Comparison of ENCODE assay signal across 12 cellular contexts in genomic region chr2:175687465-175687864, GRCh38.
"Had no signal": no experiment of that assay in that cellular context is flagged by ENCODE, and none has a peak within 500 bp of the region (broad histone marks: within the 10 kb centered on the region; RNA-seq: fewer than 3 reads in every experiment).

No MANE protein-coding gene starts in this region.

- H3K36me3 Mint-ChIP-seq: activated naive CD4-positive, alpha-beta T cell treated with anti-CD3 and anti-CD28 coated beads, Interleukin-2, amount 10 ng/mL, durations not matched to agents 7 days and 5 days; naive B cell; WTC11 had no signal

- H3K4me1 Mint-ChIP-seq: activated naive CD4-positive, alpha-beta T cell treated with anti-CD3 and anti-CD28 coated beads, Interleukin-2, amount 10 ng/mL, durations not matched to agents 7 days and 5 days; naive B cell had no signal

- H3K4me3 Mint-ChIP-seq: activated naive CD4-positive, alpha-beta T cell treated with anti-CD3 and anti-CD28 coated beads, Interleukin-2, amount 10 ng/mL, durations not matched to agents 7 days and 5 days; naive B cell; WTC11 had no signal

- H3K27ac Mint-ChIP-seq: activated naive CD4-positive, alpha-beta T cell treated with anti-CD3 and anti-CD28 coated beads, Interleukin-2, amount 10 ng/mL, durations not matched to agents 7 days and 5 days; naive B cell; WTC11 had no signal

- ATAC-seq: right cardiac atrium, WTC11 had no signal

- H3K9me3 Mint-ChIP-seq: activated naive CD4-positive, alpha-beta T cell treated with anti-CD3 and anti-CD28 coated beads, Interleukin-2, amount 10 ng/mL, durations not matched to agents 7 days and 5 days; naive B cell; WTC11 had no signal

- DNase-seq: activated CD4-positive, alpha-beta T cell treated with anti-CD3 and anti-CD28 coated beads for 48 hours; activated CD8-positive, alpha-beta memory T cell treated with anti-CD3 and anti-CD28 coated beads for 24 hours; activated naive CD4-positive, alpha-beta T cell treated with anti-CD3 and anti-CD28 coated beads, Interleukin-2, amount 10 ng/mL, durations not matched to agents 7 days and 5 days; colonic mucosa; esophagus squamous epithelium; foreskin fibroblast; head of caudate nucleus; naive B cell; right cardiac atrium; small intestine; uterus had no signal
